ENCODE assay signal across 27 cellular contexts in genomic region chr2:133452561-133452960, GRCh38.
"Had no signal": no experiment of that assay in that cellular context is flagged by ENCODE, and none has a peak within 500 bp of the region (broad histone marks: within the 10 kb centered on the region; RNA-seq: fewer than 3 reads in every experiment).

No MANE protein-coding gene starts in this region.

- H3K9me3 ChIP-seq: adrenal gland, body of pancreas, gastrocnemius medialis, psoas muscle, sigmoid colon, thoracic aorta had no signal

- DNase-seq: activated CD4-positive, alpha-beta T cell treated with anti-CD3 and anti-CD28 coated beads for 4 hours; activated CD4-positive, alpha-beta T cell treated with anti-CD3 and anti-CD28 coated beads, Interleukin-2, amount 50 U/mL, for 4 hours; activated naive CD4-positive, alpha-beta T cell; activated naive CD8-positive, alpha-beta T cell treated with anti-CD3 and anti-CD28 coated beads for 36 hours; activated T-cell treated with anti-CD3 and anti-CD28 coated beads for 4 hours; activated T-cell treated with anti-CD3 and anti-CD28 coated beads, Interleukin-2, amount 50 U/mL, for 72 hours; adrenal gland; aorta; body of pancreas; central memory CD4-positive, alpha-beta T cell; gastrocnemius medialis; head of caudate nucleus; hypothalamus; immature natural killer cell; midbrain; naive thymus-derived CD4-positive, alpha-beta T cell; occipital lobe; psoas muscle; sigmoid colon; small intestine; stimulated activated CD4-positive, alpha-beta T cell treated with anti-CD3 and anti-CD28 coated beads, Interleukin-4, amount 100 ng/mL, for 24 hours; T-helper 1 cell had no signal

- H2AFZ ChIP-seq: parathyroid adenoma had no signal

- ATAC-seq: activated T-cell treated with anti-CD3 and anti-CD28 coated beads, Interleukin-2, amount 50 U/mL, for 72 hours; body of pancreas; gastrocnemius medialis; naive thymus-derived CD4-positive, alpha-beta T cell; psoas muscle; stimulated activated effector memory CD8-positive, alpha-beta T cell treated with anti-CD3 and anti-CD28 coated beads, Interleukin-12 subunit alpha, Interleukin-12 subunit beta, amount 100 ng/mL, for 72 hours had no signal

- H3K27me3 ChIP-seq: adrenal gland, body of pancreas, gastrocnemius medialis, sigmoid colon had no signal

- H3K27ac ChIP-seq: adrenal gland, body of pancreas, gastrocnemius medialis, parathyroid adenoma, psoas muscle, sigmoid colon, thoracic aorta had no signal

- H3K79me2 ChIP-seq: parathyroid adenoma had no signal

- H3K4me1 ChIP-seq: adrenal gland, body of pancreas, gastrocnemius medialis, parathyroid adenoma, psoas muscle, sigmoid colon had no signal

- H3K36me3 ChIP-seq: adrenal gland, gastrocnemius medialis, sigmoid colon, thoracic aorta had no signal

- FAIRE-seq: endothelial cell of umbilical vein, small intestine, urothelium cell line had no signal

- H3K9ac ChIP-seq: parathyroid adenoma had no signal

- H3K4me3 ChIP-seq: adrenal gland, body of pancreas, gastrocnemius medialis, psoas muscle, sigmoid colon, thoracic aorta had no signal
